10 cellular contexts compared by ENCODE assay signal in the genomic region with DNA sequence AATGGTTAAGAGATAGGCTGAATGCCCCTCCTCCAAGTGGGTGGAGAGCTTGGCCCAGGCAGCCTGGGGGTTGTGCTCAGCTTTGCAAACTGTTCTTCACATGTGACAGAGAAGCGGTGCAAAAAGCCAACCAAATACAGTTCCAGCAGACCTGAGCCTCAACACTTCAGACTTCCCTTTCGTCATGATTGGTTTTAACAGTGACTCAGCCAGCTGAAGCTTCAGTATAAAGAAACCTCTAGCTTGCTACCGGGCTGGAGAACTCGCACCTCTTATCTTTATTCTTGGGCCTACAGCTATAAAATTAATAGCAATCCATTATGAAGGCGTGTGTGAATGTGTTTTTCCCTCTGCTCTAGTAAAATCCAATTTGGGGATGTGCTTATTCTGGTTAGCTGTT. TPM values are rescaled to one million over a fixed set of nuclear protein-coding genes. Genes with fewer than 3 reads are reported as not detected.
DNase-seq lines count a peak whose midpoint lies in the region; ATAC-seq, FAIRE-seq and TF ChIP-seq lines count a peak whose summit lies in the region.
"Had no signal": no experiment of that assay in that cellular context is flagged by ENCODE, and none has a peak within 500 bp of the region (broad histone marks: within the 10 kb centered on the region; RNA-seq: fewer than 3 reads in every experiment).

No MANE protein-coding gene starts in this region.

- H3K27me3 ChIP-seq in tibial artery = no peaks in the 10 kb centered on the region
- H3K27me3 ChIP-seq in H9 (ENCODE audit: insufficient read depth, low read length) = no peaks in the 10 kb centered on the region

- no peak overlapping the region for H2BK5ac ChIP-seq in H9 (ENCODE audit: insufficient read length, low read length)

- no peaks in the 10 kb centered on the region for H3K79me1 ChIP-seq in H9 (ENCODE audit: insufficient read depth, low read depth, low read length, poor library complexity, severe bottlenecking)

- H3K56ac ChIP-seq in H9 (ENCODE audit: insufficient read length, low read depth, low read length) = no peak overlapping the region

- no peak for TF ChIP-seq CTCF in tibial artery (IDR thresholded peaks at IDR 0.05)
- TF ChIP-seq CTCF in H9 (conservative IDR thresholded peaks at IDR 0.05) = no peak

- H3K4ac ChIP-seq in H9 (ENCODE audit: low read depth, low read length) = no peak overlapping the region

- no peak overlapping the region for H2BK15ac ChIP-seq in H9 (ENCODE audit: low read depth, low read length)

- peaks cover 0 to 5% (median 0%) of the 10 kb centered on the region in 3 donors for H3K36me3 ChIP-seq in tibial artery

- no peak overlapping the region for H2BK12ac ChIP-seq in H9 (ENCODE audit: insufficient read length, low read depth, low read length)

- H3K27ac ChIP-seq in angular gyrus (ENCODE audit: low read depth, low read length) (peak overlapping the region; percentile 31), tibial artery (peak overlapping the region; percentile 75 to 76), H9 (ENCODE audit: insufficient read length, low read depth, low read length) (no peak overlapping the region)
- H3K27ac ChIP-seq: A549 had no signal

- CTCF ChIA-PET in activated CD8-positive, alpha-beta memory T cell treated with anti-CD3 and anti-CD28 coated beads, Interleukin-2, amount 10 ng/mL, durations not matched to agents 7 days and 5 days (lab: Charles Lee) = interaction anchor here (1.2 kb wide), 1 partner anchor 13 kb away, joined by 3 read pairs; no protein-coding TSS in a partner anchor

- no peak overlapping the region for H3K4me2 ChIP-seq in H9 (ENCODE audit: insufficient read depth, insufficient read length, low read length)
- H3K4me2 ChIP-seq: A549 had no signal

- ATAC-seq in activated CD8-positive, alpha-beta memory T cell treated with anti-CD3 and anti-CD28 coated beads, Interleukin-2, amount 10 ng/mL, durations not matched to agents 7 days and 5 days = peak; percentile 96
- ATAC-seq: A549 had no signal

- H3K27ac Mint-ChIP-seq in activated CD8-positive, alpha-beta memory T cell treated with anti-CD3 and anti-CD28 coated beads, Interleukin-2, amount 10 ng/mL, durations not matched to agents 7 days and 5 days = peak overlapping the region; percentile 6
- H3K27ac Mint-ChIP-seq in H9 = no peak overlapping the region

- no peaks in the 10 kb centered on the region for H3K79me2 ChIP-seq in H9 (ENCODE audit: insufficient read depth, low read length)

- FAIRE-seq in H54 (lab: Jason Lieb, UNC) = no peak
- FAIRE-seq: A549 had no signal

- H4K91ac ChIP-seq in H9 (ENCODE audit: insufficient read length, low read depth, low read length) = no peak overlapping the region

- WGBS in H9 (ENCODE audit: extremely low coverage, insufficient read length, low lambda C conversion rate) = no CpG with 5 or more reads among the region's 5 CpGs

- TF ChIP-seq POLR2A in H54 (IDR thresholded peaks at IDR 0.05; ENCODE audit: low read depth, low read length) = no peak

- no peak overlapping the region for H4K8ac ChIP-seq in H9 (replicated peaks; ENCODE audit: insufficient read length, low read depth, low read length)

- H3K23me2 ChIP-seq in H9 (ENCODE audit: insufficient read length, low read depth, low read length, poor library complexity, severe bottlenecking) = no peaks in the 10 kb centered on the region

- H3T11ph ChIP-seq in H9 (ENCODE audit: low read length) = no peak overlapping the region

- no peak overlapping the region for H3K23ac ChIP-seq in H9 (ENCODE audit: insufficient read length, low read depth, low read length)

- peak; percentile 64 for DNase-seq in activated CD8-positive, alpha-beta memory T cell treated with anti-CD3 and anti-CD28 coated beads, Interleukin-2, amount 10 ng/mL, durations not matched to agents 7 days and 5 days
- DNase-seq in activated CD8-positive, alpha-beta memory T cell treated with anti-CD3 and anti-CD28 coated beads for 24 hours = no peak
- peak; percentile 17 for DNase-seq in iris pigment epithelial cell (ENCODE audit: low read depth)
- DNase-seq in tibial artery = peak; percentile 48 to 81
- no peak for DNase-seq in H9
- DNase-seq in H54 (ENCODE audit: insufficient read length, low spot score) = no peak
- no peak for DNase-seq in activated gamma-delta T cell (lab: John Stamatoyannopoulos, UW)
- DNase-seq: GOT3 had no signal

- H3K14ac ChIP-seq in H9 (ENCODE audit: insufficient read depth, low read length) = no peak overlapping the region

- no peak overlapping the region for H3K18ac ChIP-seq in H9 (ENCODE audit: insufficient read length, low read depth, low read length)

- H3K4me3 ChIP-seq in tibial artery = no peak overlapping the region
- H3K4me3 ChIP-seq: A549 had no signal

- peaks cover 7% of the 10 kb centered on the region for H3K27me3 Mint-ChIP-seq in activated CD8-positive, alpha-beta memory T cell treated with anti-CD3 and anti-CD28 coated beads, Interleukin-2, amount 10 ng/mL, durations not matched to agents 7 days and 5 days
- 0 out of 2 replicates have a peak, but pooled peaks cover 1% of the 10 kb centered on the region for H3K27me3 Mint-ChIP-seq in H9 (ENCODE audit: low read depth)

- no peak overlapping the region for H2AK5ac ChIP-seq in H9 (ENCODE audit: insufficient read length, low read length)

- no peak overlapping the region for H2BK20ac ChIP-seq in H9 (ENCODE audit: low read depth, low read length, poor library complexity, severe bottlenecking)

- no peaks in the 10 kb centered on the region for H4K20me1 ChIP-seq in H9 (ENCODE audit: control insufficient read depth, insufficient read depth, insufficient read length)

- no peak overlapping the region for H2BK120ac ChIP-seq in H9 (ENCODE audit: low read depth, low read length, poor library complexity, severe bottlenecking)

- H3K36me3 Mint-ChIP-seq in activated CD8-positive, alpha-beta memory T cell treated with anti-CD3 and anti-CD28 coated beads, Interleukin-2, amount 10 ng/mL, durations not matched to agents 7 days and 5 days = peaks cover 32% of the 10 kb centered on the region
- H3K36me3 Mint-ChIP-seq in H9 (ENCODE audit: insufficient read depth in 1 of 3, low read depth in 3 of 3) = peaks cover 3 to 16% (median 5%) of the 10 kb centered on the region in 3 experiments; a peak in 5 of 7 replicates

- H3K4me1 ChIP-seq in tibial artery (peaks cover 0 to 93% (median 47%) of the 10 kb centered on the region in 4 donors), H9 (ENCODE audit: insufficient read depth, low read length) (peaks cover 4% of the 10 kb centered on the region; the same call in 1 of the 2 replicates)
- H3K4me1 ChIP-seq: A549 had no signal

- H3K9me3 ChIP-seq in tibial artery (no peaks in the 10 kb centered on the region), H9 (ENCODE audit: control insufficient read depth, low read depth, low read length) (no peaks in the 10 kb centered on the region)
- H3K9me3 ChIP-seq: A549 had no signal

- no peak overlapping the region for H4K5ac ChIP-seq in H9 (ENCODE audit: insufficient read length, low read depth, low read length)

- no peaks in the 10 kb centered on the region for H3K9me3 Mint-ChIP-seq in activated CD8-positive, alpha-beta memory T cell treated with anti-CD3 and anti-CD28 coated beads, Interleukin-2, amount 10 ng/mL, durations not matched to agents 7 days and 5 days (ENCODE audit: low read depth)
- no peaks in the 10 kb centered on the region for H3K9me3 Mint-ChIP-seq in H9

- no peak overlapping the region for H3K9ac ChIP-seq in H9 (ENCODE audit: extremely low read depth, insufficient read length, low read length)

- intact Hi-C loops in tibial artery (cut with DNase I; ENCODE audit: low total_unique reads) = no loop called here

- H2AFZ ChIP-seq in H9 (ENCODE audit: low read length) = no peak overlapping the region

- H3K4me1 Mint-ChIP-seq in activated CD8-positive, alpha-beta memory T cell treated with anti-CD3 and anti-CD28 coated beads, Interleukin-2, amount 10 ng/mL, durations not matched to agents 7 days and 5 days = peaks cover 37% of the 10 kb centered on the region
- H3K4me1 Mint-ChIP-seq in H9 = peaks cover 57 to 60% of the 10 kb centered on the region in 2 experiments

- no peak overlapping the region for H3K4me3 Mint-ChIP-seq in activated CD8-positive, alpha-beta memory T cell treated with anti-CD3 and anti-CD28 coated beads, Interleukin-2, amount 10 ng/mL, durations not matched to agents 7 days and 5 days
- H3K4me3 Mint-ChIP-seq in H9 = no peak overlapping the region

RNA-seq across cellular contexts. Expression of gene SETBP1, which starts 20.0 kb away (rescaled TPM):
- 10 to 100 TPM; 25.2 to 30.3 TPM for total RNA-seq in activated CD8-positive, alpha-beta memory T cell treated with anti-CD3 and anti-CD28 coated beads, Interleukin-2, amount 10 ng/mL, durations not matched to agents 7 days and 5 days
- total RNA-seq in H9 (2021) = 4.6 and 4.8 TPM in 2 replicates

Comparison
In these comparisons a context has a peak if more than half of its experiments do, and no peak if none do; other contexts are left out.
1. DNase-seq: peak in activated CD8-positive, alpha-beta memory T cell treated with anti-CD3 and anti-CD28 coated beads, Interleukin-2, amount 10 ng/mL, durations not matched to agents 7 days and 5 days (single experiment), iris pigment epithelial cell (single experiment) and tibial artery (2 of 2); none in activated CD8-positive, alpha-beta memory T cell treated with anti-CD3 and anti-CD28 coated beads for 24 hours (single experiment), H9 (single experiment), H54 (single experiment) and activated gamma-delta T cell (single experiment).